1 cellular context compared by ENCODE assay signal in the genomic region with DNA sequence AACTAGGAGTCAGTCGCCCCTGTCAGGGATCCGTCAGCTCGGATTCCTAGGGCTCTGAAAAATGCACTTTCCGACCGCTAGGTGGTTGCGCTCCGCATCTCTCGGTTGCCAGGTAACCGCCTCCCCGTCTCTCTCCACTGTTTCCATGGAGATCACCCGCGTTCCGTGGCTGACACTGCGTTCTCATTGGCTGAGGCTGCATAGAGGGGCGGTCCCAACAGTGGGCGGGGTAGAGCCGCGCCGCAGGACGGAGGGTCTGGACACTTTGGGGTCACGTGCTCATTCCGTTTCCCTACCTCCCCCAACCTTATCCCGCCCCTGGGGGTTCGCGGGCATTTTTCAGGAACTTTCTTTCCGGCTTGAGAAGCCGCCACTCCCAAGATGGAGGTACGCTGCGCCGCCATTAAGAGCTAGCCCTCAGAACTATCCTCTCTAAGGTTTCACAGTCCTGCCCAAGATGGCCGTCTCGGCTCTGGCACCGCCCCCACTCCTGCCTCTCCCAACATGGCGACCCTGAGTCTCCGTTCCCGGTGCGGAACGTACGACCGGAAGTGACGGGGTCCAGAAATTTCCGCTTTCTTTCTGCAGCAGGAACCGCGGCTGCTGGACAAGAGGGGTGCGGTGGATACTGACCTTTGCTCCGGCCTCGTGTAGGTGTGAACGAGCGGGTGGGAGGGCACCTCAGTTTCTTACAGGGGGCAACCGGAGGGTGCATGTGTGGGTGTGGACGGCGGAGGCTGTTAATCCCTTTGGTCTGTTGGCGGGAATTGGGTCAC.
TF ChIP-seq lines count a peak whose summit lies in the region.

A gene (minus strand): TSS at position 65 of the 776 bp plus-strand sequence. CDS start 105 bp downstream, outside the sequence.
A gene with protein sequence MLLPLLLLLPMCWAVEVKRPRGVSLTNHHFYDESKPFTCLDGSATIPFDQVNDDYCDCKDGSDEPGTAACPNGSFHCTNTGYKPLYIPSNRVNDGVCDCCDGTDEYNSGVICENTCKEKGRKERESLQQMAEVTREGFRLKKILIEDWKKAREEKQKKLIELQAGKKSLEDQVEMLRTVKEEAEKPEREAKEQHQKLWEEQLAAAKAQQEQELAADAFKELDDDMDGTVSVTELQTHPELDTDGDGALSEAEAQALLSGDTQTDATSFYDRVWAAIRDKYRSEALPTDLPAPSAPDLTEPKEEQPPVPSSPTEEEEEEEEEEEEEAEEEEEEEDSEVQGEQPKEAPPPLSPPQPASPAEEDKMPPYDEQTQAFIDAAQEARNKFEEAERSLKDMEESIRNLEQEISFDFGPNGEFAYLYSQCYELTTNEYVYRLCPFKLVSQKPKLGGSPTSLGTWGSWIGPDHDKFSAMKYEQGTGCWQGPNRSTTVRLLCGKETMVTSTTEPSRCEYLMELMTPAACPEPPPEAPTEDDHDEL (plus strand): TSS at position 579 of the 776 bp plus-strand sequence. CDS start 483 bp downstream, outside the sequence.

TF ChIP-seq in HepG2, 621 proteins besides CTCF, POLR2A, EP300 and RAD21 (continued from another document and continues in another):
- TF ChIP-seq, protein P1, sequence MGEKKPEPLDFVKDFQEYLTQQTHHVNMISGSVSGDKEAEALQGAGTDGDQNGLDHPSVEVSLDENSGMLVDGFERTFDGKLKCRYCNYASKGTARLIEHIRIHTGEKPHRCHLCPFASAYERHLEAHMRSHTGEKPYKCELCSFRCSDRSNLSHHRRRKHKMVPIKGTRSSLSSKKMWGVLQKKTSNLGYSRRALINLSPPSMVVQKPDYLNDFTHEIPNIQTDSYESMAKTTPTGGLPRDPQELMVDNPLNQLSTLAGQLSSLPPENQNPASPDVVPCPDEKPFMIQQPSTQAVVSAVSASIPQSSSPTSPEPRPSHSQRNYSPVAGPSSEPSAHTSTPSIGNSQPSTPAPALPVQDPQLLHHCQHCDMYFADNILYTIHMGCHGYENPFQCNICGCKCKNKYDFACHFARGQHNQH (CRISPR knock-in tag; IDR thresholded peaks at IDR 0.05) = peak; percentile 66
- TF ChIP-seq TAF1 (CRISPR knock-in tag; IDR thresholded peaks at IDR 0.05) (peak; percentile 90), ARHGAP35 (CRISPR knock-in tag; IDR thresholded peaks at IDR 0.05; ENCODE audit: borderline replicate concordance) (no peak), ZNF616 (CRISPR knock-in tag; IDR thresholded peaks at IDR 0.05; ENCODE audit: low read depth) (0 out of 2 replicates have a peak, but pooled peaks have one; percentile 48), ZFP82 (CRISPR knock-in tag; IDR thresholded peaks at IDR 0.05; ENCODE audit: borderline replicate concordance) (no peak), KLF16 (CRISPR knock-in tag; IDR thresholded peaks at IDR 0.05) (peak in 1 of 2 experiments; percentile 82; a peak in 2 of 4 replicates), RBAK (CRISPR knock-in tag; IDR thresholded peaks at IDR 0.05) (no peak), KMT2A (CRISPR knock-in tag; IDR thresholded peaks at IDR 0.05) (peak; percentile 51), ZEB1 (IDR thresholded peaks at IDR 0.05; ENCODE audit: insufficient replicate concordance, low read depth) (peak; percentile 42), RXRB (CRISPR knock-in tag; IDR thresholded peaks at IDR 0.05; ENCODE audit: borderline replicate concordance) (peak; percentile 12), DPF2 (CRISPR knock-in tag; IDR thresholded peaks at IDR 0.05; ENCODE audit: borderline replicate concordance, low read depth) (no peak), NAIF1 (CRISPR knock-in tag; IDR thresholded peaks at IDR 0.05; ENCODE audit: borderline replicate concordance) (0 out of 2 replicates have a peak, but pooled peaks have one; percentile 15), FOXK1 (CRISPR knock-in tag; IDR thresholded peaks at IDR 0.05; ENCODE audit: borderline replicate concordance, low read depth) (peak; percentile 14; the same call in 1 of the 2 replicates), YEATS2 (CRISPR knock-in tag; IDR thresholded peaks at IDR 0.05; ENCODE audit: borderline replicate concordance) (peak; percentile 86), ZSCAN30 (CRISPR knock-in tag; IDR thresholded peaks at IDR 0.05) (no peak), ZNF772 (CRISPR knock-in tag; IDR thresholded peaks at IDR 0.05) (peak; percentile 81), TEAD2 (CRISPR knock-in tag; IDR thresholded peaks at IDR 0.05) (no peak), ZNF547 (CRISPR knock-in tag; IDR thresholded peaks at IDR 0.05) (peak; percentile 75), ARNT2 (CRISPR knock-in tag; IDR thresholded peaks at IDR 0.05; ENCODE audit: low read depth) (no peak; the same call in 1 of the 2 replicates), SMYD3 (CRISPR knock-in tag; IDR thresholded peaks at IDR 0.05) (no peak), RFX1 (IDR thresholded peaks at IDR 0.05) (peak; percentile 96), KDM5A (IDR thresholded peaks at IDR 0.05; ENCODE audit: borderline replicate concordance, low read length) (no peak; the same call in 1 of the 2 replicates), KMT2B (CRISPR knock-in tag; IDR thresholded peaks at IDR 0.05) (peak; percentile 56; the same call in 1 of the 2 replicates), SNAPC2 (CRISPR knock-in tag; IDR thresholded peaks at IDR 0.05) (no peak), ZFAT (CRISPR knock-in tag; conservative IDR thresholded peaks at IDR 0.05) (no peak), ZNF556 (CRISPR knock-in tag; IDR thresholded peaks at IDR 0.05; ENCODE audit: borderline replicate concordance) (no peak; the same call in 1 of the 2 replicates), PHF5A (CRISPR knock-in tag; IDR thresholded peaks at IDR 0.05; ENCODE audit: low read depth, unreplicated experiment) (no peak), RAD51 (IDR thresholded peaks at IDR 0.05; ENCODE audit: borderline replicate concordance) (peak; percentile 95)
- TF ChIP-seq, protein P2, sequence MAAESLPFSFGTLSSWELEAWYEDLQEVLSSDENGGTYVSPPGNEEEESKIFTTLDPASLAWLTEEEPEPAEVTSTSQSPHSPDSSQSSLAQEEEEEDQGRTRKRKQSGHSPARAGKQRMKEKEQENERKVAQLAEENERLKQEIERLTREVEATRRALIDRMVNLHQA (CRISPR knock-in tag; IDR thresholded peaks at IDR 0.05) = no peak
- TF ChIP-seq, protein P3, sequence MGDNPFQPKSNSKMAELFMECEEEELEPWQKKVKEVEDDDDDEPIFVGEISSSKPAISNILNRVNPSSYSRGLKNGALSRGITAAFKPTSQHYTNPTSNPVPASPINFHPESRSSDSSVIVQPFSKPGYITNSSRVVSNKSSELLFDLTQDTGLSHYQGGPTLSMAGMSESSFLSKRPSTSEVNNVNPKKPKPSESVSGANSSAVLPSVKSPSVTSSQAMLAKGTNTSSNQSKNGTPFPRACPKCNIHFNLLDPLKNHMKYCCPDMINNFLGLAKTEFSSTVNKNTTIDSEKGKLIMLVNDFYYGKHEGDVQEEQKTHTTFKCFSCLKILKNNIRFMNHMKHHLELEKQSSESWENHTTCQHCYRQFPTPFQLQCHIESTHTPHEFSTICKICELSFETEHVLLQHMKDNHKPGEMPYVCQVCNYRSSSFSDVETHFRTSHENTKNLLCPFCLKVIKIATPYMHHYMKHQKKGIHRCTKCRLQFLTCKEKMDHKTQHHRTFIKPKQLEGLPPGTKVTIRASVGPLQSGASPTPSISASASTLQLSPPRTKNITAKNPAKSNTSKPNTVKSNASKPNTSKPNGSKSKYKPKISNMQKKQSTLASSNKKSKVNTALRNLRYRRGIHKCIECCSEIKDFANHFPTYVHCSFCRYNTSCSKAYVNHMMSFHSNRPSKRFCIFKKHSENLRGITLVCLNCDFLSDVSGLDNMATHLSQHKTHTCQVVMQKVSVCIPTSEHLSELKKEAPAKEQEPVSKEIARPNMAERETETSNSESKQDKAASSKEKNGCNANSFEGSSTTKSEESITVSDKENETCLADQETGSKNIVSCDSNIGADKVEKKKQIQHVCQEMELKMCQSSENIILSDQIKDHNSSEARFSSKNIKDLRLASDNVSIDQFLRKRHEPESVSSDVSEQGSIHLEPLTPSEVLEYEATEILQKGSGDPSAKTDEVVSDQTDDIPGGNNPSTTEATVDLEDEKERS (CRISPR knock-in tag; IDR thresholded peaks at IDR 0.05) = peak; percentile 50; the same call in 1 of the 2 replicates
- TF ChIP-seq, protein P4, sequence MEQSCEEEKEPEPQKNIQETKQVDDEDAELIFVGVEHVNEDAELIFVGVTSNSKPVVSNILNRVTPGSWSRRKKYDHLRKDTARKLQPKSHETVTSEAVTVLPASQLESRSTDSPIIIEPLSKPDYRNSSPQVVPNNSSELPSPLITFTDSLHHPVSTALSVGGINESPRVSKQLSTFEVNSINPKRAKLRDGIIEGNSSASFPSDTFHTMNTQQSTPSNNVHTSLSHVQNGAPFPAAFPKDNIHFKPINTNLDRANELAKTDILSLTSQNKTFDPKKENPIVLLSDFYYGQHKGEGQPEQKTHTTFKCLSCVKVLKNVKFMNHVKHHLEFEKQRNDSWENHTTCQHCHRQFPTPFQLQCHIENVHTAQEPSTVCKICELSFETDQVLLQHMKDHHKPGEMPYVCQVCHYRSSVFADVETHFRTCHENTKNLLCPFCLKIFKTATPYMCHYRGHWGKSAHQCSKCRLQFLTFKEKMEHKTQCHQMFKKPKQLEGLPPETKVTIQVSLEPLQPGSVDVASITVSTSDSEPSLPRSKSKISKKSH (CRISPR knock-in tag; IDR thresholded peaks at IDR 0.05; ENCODE audit: borderline replicate concordance) = no peak
- TF ChIP-seq, protein P5, sequence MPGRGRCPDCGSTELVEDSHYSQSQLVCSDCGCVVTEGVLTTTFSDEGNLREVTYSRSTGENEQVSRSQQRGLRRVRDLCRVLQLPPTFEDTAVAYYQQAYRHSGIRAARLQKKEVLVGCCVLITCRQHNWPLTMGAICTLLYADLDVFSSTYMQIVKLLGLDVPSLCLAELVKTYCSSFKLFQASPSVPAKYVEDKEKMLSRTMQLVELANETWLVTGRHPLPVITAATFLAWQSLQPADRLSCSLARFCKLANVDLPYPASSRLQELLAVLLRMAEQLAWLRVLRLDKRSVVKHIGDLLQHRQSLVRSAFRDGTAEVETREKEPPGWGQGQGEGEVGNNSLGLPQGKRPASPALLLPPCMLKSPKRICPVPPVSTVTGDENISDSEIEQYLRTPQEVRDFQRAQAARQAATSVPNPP (CRISPR knock-in tag; IDR thresholded peaks at IDR 0.05) = no peak
- TF ChIP-seq, protein P6, sequence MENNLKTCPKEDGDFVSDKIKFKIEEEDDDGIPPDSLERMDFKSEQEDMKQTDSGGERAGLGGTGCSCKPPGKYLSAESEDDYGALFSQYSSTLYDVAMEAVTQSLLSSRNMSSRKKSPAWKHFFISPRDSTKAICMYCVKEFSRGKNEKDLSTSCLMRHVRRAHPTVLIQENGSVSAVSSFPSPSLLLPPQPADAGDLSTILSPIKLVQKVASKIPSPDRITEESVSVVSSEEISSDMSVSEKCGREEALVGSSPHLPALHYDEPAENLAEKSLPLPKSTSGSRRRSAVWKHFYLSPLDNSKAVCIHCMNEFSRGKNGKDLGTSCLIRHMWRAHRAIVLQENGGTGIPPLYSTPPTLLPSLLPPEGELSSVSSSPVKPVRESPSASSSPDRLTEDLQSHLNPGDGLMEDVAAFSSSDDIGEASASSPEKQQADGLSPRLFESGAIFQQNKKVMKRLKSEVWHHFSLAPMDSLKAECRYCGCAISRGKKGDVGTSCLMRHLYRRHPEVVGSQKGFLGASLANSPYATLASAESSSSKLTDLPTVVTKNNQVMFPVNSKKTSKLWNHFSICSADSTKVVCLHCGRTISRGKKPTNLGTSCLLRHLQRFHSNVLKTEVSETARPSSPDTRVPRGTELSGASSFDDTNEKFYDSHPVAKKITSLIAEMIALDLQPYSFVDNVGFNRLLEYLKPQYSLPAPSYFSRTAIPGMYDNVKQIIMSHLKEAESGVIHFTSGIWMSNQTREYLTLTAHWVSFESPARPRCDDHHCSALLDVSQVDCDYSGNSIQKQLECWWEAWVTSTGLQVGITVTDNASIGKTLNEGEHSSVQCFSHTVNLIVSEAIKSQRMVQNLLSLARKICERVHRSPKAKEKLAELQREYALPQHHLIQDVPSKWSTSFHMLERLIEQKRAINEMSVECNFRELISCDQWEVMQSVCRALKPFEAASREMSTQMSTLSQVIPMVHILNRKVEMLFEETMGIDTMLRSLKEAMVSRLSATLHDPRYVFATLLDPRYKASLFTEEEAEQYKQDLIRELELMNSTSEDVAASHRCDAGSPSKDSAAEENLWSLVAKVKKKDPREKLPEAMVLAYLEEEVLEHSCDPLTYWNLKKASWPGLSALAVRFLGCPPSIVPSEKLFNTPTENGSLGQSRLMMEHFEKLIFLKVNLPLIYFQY (CRISPR knock-in tag; IDR thresholded peaks at IDR 0.05; ENCODE audit: borderline replicate concordance) = no peak
- TF ChIP-seq, protein P7, sequence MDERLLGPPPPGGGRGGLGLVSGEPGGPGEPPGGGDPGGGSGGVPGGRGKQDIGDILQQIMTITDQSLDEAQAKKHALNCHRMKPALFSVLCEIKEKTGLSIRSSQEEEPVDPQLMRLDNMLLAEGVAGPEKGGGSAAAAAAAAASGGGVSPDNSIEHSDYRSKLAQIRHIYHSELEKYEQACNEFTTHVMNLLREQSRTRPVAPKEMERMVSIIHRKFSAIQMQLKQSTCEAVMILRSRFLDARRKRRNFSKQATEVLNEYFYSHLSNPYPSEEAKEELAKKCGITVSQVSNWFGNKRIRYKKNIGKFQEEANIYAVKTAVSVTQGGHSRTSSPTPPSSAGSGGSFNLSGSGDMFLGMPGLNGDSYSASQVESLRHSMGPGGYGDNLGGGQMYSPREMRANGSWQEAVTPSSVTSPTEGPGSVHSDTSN (CRISPR knock-in tag; IDR thresholded peaks at IDR 0.05) = peak; percentile 41; the same call in 1 of the 2 replicates
- TF ChIP-seq, protein P8, sequence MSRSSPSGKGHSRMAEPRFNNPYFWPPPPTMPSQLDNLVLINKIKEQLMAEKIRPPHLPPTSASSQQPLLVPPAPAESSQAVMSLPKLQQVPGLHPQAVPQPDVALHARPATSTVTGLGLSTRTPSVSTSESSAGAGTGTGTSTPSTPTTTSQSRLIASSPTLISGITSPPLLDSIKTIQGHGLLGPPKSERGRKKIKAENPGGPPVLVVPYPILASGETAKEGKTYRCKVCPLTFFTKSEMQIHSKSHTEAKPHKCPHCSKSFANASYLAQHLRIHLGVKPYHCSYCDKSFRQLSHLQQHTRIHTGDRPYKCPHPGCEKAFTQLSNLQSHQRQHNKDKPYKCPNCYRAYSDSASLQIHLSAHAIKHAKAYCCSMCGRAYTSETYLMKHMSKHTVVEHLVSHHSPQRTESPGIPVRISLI (CRISPR knock-in tag; IDR thresholded peaks at IDR 0.05; ENCODE audit: borderline replicate concordance) = no peak
- TF ChIP-seq, protein P9, sequence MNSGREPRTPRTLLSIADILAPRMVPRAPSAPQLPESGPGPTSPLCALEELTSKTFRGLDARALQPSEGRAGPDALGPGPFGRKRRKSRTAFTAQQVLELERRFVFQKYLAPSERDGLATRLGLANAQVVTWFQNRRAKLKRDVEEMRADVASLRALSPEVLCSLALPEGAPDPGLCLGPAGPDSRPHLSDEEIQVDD (CRISPR knock-in tag; IDR thresholded peaks at IDR 0.05; ENCODE audit: borderline replicate concordance) = no peak
